24 cellular contexts compared by ENCODE assay signal in the genomic region with DNA sequence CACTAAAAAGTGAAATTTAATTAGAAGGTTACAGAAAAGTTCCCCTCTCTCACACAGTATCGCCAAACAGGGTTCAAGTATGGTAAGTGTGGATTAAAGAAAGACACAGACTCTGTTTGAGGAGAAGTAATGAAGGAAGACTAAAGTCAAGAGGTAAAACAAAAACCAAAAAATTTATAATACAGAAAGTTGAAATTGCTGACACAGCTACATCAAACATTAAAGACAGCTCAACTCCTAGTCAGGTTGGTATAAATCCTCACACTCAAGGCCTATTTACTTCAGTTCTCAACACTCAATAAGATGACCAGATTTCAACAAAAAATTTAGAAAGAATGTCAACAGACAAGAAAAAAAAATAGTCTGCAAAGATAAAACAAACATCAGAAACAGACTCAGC.
"Had no signal": no experiment of that assay in that cellular context is flagged by ENCODE, and none has a peak within 500 bp of the region (broad histone marks: within the 10 kb centered on the region; RNA-seq: fewer than 3 reads in every experiment).

No MANE protein-coding gene starts in this region.

- H3K4me1 ChIP-seq: neural progenitor cell, parathyroid adenoma, psoas muscle, stomach, suprapubic skin, testis, tibial artery, transverse colon, upper lobe of right lung, uterus had no signal

- H3K36me3 ChIP-seq: neural progenitor cell, ovary, stomach, suprapubic skin, tibial artery, transverse colon, upper lobe of right lung, uterus had no signal

- H3K9ac ChIP-seq: neural progenitor cell, parathyroid adenoma had no signal

- H3K4me3 ChIP-seq: neural progenitor cell, ovary, psoas muscle, skin epidermis, stomach, suprapubic skin, testis, tibial artery, transverse colon, upper lobe of right lung, uterus had no signal

- ATAC-seq: naive thymus-derived CD4-positive, alpha-beta T cell; natural killer cell; psoas muscle; right cardiac atrium; sciatic nerve; stimulated activated effector memory CD8-positive, alpha-beta T cell treated with anti-CD3 and anti-CD28 coated beads, Interleukin-12 subunit alpha, Interleukin-12 subunit beta, amount 100 ng/mL, for 72 hours; stimulated activated naive B cell treated with anti-CD40 and anti-IgM and Interleukin-4, amounts not matched to agents 10 μg/mL and 1 μg/mL and 100 μg/mL, for 72 hours; upper lobe of right lung had no signal

- H3K27me3 ChIP-seq: neural progenitor cell, ovary, stomach, suprapubic skin, testis, tibial artery, transverse colon, upper lobe of right lung, uterus had no signal

- H3K79me2 ChIP-seq: parathyroid adenoma had no signal

- DNase-seq: naive thymus-derived CD4-positive, alpha-beta T cell; natural killer cell; occipital lobe; ovary; psoas muscle; right cardiac atrium; stimulated activated CD4-positive, alpha-beta T cell treated with anti-CD3 and anti-CD28 coated beads, Interleukin-15, amount 100 ng/mL, for 24 hours; stimulated activated CD4-positive, alpha-beta T cell treated with anti-CD3 and anti-CD28 coated beads, Interleukin-2, amount 100 ng/mL, for 24 hours; stimulated activated CD4-positive, alpha-beta T cell treated with anti-CD3 and anti-CD28 coated beads, Interleukin-2, amount 100 ng/mL, for 48 hours; stimulated activated CD4-positive, alpha-beta T cell treated with anti-CD3 and anti-CD28 coated beads, Interleukin-4, amount 100 ng/mL, for 24 hours; stimulated activated naive B cell treated with anti-CD40 and anti-IgM and Interleukin-4, amounts not matched to agents 10 μg/mL and 1 μg/mL and 100 μg/mL, for 72 hours; stimulated activated naive CD4-positive, alpha-beta T cell treated with Interleukin-2 at 50 U/mL for 16 hours; stomach; testis; tibial artery; transverse colon; upper lobe of right lung; uterus had no signal

- H2AFZ ChIP-seq: neural progenitor cell, parathyroid adenoma had no signal

- H3K27ac ChIP-seq: neural progenitor cell, ovary, parathyroid adenoma, psoas muscle, skin epidermis, stomach, suprapubic skin, testis, tibial artery, transverse colon, upper lobe of right lung, uterus had no signal

- H3K9me3 ChIP-seq: ovary, psoas muscle, stomach, suprapubic skin, testis, transverse colon, upper lobe of right lung, uterus had no signal

- H3K4me2 ChIP-seq: neural progenitor cell had no signal
